In the genomic region with DNA sequence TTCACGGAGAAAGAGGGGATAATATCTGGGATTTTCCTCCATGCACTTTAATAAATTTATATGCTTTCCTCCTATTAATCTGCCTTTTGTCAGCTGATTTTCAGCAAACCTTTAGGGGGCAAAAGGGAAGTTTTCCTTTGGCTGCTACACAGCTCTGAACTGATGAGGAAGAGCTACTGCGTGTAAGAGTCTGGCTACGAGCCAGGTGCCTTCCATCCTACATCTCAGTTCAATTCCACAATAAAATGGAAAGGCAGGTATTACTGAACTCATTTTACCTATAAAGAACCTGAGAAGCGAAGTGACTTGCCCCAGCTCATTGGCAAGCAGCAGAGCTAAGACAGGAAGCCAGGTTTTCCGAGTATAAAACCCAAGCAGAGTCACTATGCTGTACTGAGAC, we compare ENCODE assay signal across 1 cellular context.
TF ChIP-seq lines count a peak whose summit lies in the region.

No MANE protein-coding gene starts in this region.

TF ChIP-seq in K562, 482 proteins besides CTCF, POLR2A, EP300 and RAD21 (continued from another document):
- TF ChIP-seq, protein P1, sequence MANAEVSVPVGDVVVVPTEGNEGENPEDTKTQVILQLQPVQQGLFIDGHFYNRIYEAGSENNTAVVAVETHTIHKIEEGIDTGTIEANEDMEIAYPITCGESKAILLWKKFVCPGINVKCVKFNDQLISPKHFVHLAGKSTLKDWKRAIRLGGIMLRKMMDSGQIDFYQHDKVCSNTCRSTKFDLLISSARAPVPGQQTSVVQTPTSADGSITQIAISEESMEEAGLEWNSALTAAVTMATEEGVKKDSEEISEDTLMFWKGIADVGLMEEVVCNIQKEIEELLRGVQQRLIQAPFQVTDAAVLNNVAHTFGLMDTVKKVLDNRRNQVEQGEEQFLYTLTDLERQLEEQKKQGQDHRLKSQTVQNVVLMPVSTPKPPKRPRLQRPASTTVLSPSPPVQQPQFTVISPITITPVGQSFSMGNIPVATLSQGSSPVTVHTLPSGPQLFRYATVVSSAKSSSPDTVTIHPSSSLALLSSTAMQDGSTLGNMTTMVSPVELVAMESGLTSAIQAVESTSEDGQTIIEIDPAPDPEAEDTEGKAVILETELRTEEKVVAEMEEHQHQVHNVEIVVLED (CRISPR knock-in tag; IDR thresholded peaks at IDR 0.05) = no peak
- no peak for TF ChIP-seq MTA2 (IDR thresholded peaks at IDR 0.05; ENCODE audit: low read depth)
- TF ChIP-seq HNRNPK (IDR thresholded peaks at IDR 0.05; ENCODE audit: low read depth, low read length, poor library complexity, severe bottlenecking) = no peak
TF ChIP-seq in K562: peak in this region for 1.
